Comparison of ENCODE assay signal across 10 cellular contexts in genomic region chr12:8285681-8286080, GRCh38. TPM values are rescaled to one million over a fixed set of nuclear protein-coding genes. Genes with fewer than 3 reads are reported as not detected.
DNase-seq lines count a peak whose midpoint lies in the region; TF ChIP-seq lines count a peak whose summit lies in the region.
"Not testable (repeated sequence)": the region's sequence is repeated elsewhere in the genome, so short reads cannot be mapped to it uniquely, and the experiment has no call there.
"Had no signal": no experiment of that assay in that cellular context is flagged by ENCODE, and none has a peak within 500 bp of the region (broad histone marks: within the 10 kb centered on the region; RNA-seq: fewer than 3 reads in every experiment).

No MANE protein-coding gene starts in this region.

- not testable (repeated sequence) for H3K9me3 Mint-ChIP-seq in type B pancreatic cell

- H3K36me3 Mint-ChIP-seq in type B pancreatic cell, result not testable (repeated sequence)

- peak overlapping the region; percentile 50 for H3K4me3 Mint-ChIP-seq in type B pancreatic cell

- H3K4me2 ChIP-seq in parathyroid adenoma (ENCODE audit: low read length), result not testable (repeated sequence)

- H3K27me3 Mint-ChIP-seq in type B pancreatic cell, result peaks cover 11% of the 10 kb centered on the region

- H3K27ac ChIP-seq in VCaP (0 out of 2 replicates have a peak overlapping the region, but pooled peaks have one; percentile 27), parathyroid adenoma (peak overlapping the region; percentile 47)
- not testable (repeated sequence) for H3K27ac ChIP-seq in epithelial cell of prostate

- not testable (repeated sequence) for H3K36me3 ChIP-seq in parathyroid adenoma (ENCODE audit: control insufficient read depth, insufficient read depth, low read length)

- not testable (repeated sequence) for H3K4me1 Mint-ChIP-seq in type B pancreatic cell (ENCODE audit: unreplicated experiment)

- not testable (repeated sequence) for TF ChIP-seq CTCF in VCaP (conservative IDR thresholded peaks at IDR 0.05); parathyroid adenoma (IDR thresholded peaks at IDR 0.05); type B pancreatic cell (conservative IDR thresholded peaks at IDR 0.05)

- not testable (repeated sequence) for H3K9me3 ChIP-seq in parathyroid adenoma (ENCODE audit: control insufficient read depth, low read length)

- not testable (repeated sequence) for H3K79me2 ChIP-seq in parathyroid adenoma

- H3K27me3 ChIP-seq in parathyroid adenoma (ENCODE audit: control insufficient read depth, insufficient read depth, low read length), result not testable (repeated sequence)

- peak overlapping the region; percentile 33 for H2AFZ ChIP-seq in parathyroid adenoma

- H3K9ac ChIP-seq in parathyroid adenoma, result not testable (repeated sequence)

- not testable (repeated sequence) for H3K4me1 ChIP-seq in parathyroid adenoma

- DNase-seq in DMS79 treated with DMSO at 0.1 percent for 48 hours (lab: John Stamatoyannopoulos, UW), result peak; percentile 16
- peak; percentile 2 for DNase-seq in NCI-H510A treated with DMSO at 0.1 percent for 48 hours (lab: John Stamatoyannopoulos, UW)
- peak; percentile 14 for DNase-seq in epithelial cell of prostate (ENCODE audit: low read depth, low spot score)
- peak; percentile 7 for DNase-seq in left kidney (ENCODE audit: low read depth, low spot score)
- not testable (repeated sequence) for DNase-seq in type B pancreatic cell (ENCODE audit: extremely low spot score, unreplicated experiment)

- peak overlapping the region; percentile 87 for H3K27ac Mint-ChIP-seq in type B pancreatic cell

- H3K4me3 ChIP-seq in parathyroid adenoma (ENCODE audit: low read depth, low read length), result not testable (repeated sequence)

RNA-seq across cellular contexts. Expression of gene FAM90A1, which starts 58.3 kb away (rescaled TPM):
- 0.36 TPM in 1 of 2 replicates, not detected in the other for total RNA-seq in type B pancreatic cell (ENCODE audit: low replicate concordance)
- total RNA-seq: CD8-positive, alpha-beta memory T cell; H1; HepG2 had no signal
